ENCODE assay signal across 8 cellular contexts in genomic region chr10:26335574-26336093, GRCh38.
DNase-seq lines count a peak whose midpoint lies in the region; ATAC-seq and TF ChIP-seq lines count a peak whose summit lies in the region.

No MANE protein-coding gene starts in this region.

- H3K27ac ChIP-seq in foreskin keratinocyte, result no peak overlapping the region

- no peaks in the 10 kb centered on the region for H3K9me3 ChIP-seq in iPS-18c (ENCODE audit: control insufficient read depth, insufficient read depth, low read length)

- H3K4me3 ChIP-seq in GM12865 (ENCODE audit: low read depth, low read length) (peak overlapping the region; percentile 89), iPS-18c (ENCODE audit: insufficient read depth, low read depth, low read length) (peak overlapping the region; percentile 28; the same call in 1 of the 2 replicates)

- DNase-seq in GM12865 (ENCODE audit: low read depth), result peak; percentile 61
- no peak for DNase-seq in Kasumi-1 (lab: John Stamatoyannopoulos, UW)
- DNase-seq in NCI-H345 treated with DMSO at 0.1 percent for 48 hours (lab: John Stamatoyannopoulos, UW; ENCODE audit: unreplicated experiment), result no peak
- DNase-seq in activated CD4-positive, alpha-beta T cell treated with anti-CD3 and anti-CD28 coated beads for 1 hour, result no peak
- DNase-seq in foreskin keratinocyte, result no peak

- TF ChIP-seq CTCF in GM12865 (IDR thresholded peaks at IDR 0.05; ENCODE audit: insufficient read depth, low read depth, low read length, missing control alignments) (no peak), foreskin keratinocyte (conservative IDR thresholded peaks at IDR 0.05) (no peak)

- H3K27me3 ChIP-seq in foreskin keratinocyte, result no peaks in the 10 kb centered on the region

- ATAC-seq in GM21447 (IDR thresholded peaks at IDR 0.05; ENCODE audit: unreplicated experiment) (peak; percentile 37), HG03565 (IDR thresholded peaks at IDR 0.05; ENCODE audit: unreplicated experiment) (peak; percentile 35), foreskin keratinocyte (no peak)

- H3K4me1 ChIP-seq in foreskin keratinocyte, result no peaks in the 10 kb centered on the region
